In the genomic region with DNA sequence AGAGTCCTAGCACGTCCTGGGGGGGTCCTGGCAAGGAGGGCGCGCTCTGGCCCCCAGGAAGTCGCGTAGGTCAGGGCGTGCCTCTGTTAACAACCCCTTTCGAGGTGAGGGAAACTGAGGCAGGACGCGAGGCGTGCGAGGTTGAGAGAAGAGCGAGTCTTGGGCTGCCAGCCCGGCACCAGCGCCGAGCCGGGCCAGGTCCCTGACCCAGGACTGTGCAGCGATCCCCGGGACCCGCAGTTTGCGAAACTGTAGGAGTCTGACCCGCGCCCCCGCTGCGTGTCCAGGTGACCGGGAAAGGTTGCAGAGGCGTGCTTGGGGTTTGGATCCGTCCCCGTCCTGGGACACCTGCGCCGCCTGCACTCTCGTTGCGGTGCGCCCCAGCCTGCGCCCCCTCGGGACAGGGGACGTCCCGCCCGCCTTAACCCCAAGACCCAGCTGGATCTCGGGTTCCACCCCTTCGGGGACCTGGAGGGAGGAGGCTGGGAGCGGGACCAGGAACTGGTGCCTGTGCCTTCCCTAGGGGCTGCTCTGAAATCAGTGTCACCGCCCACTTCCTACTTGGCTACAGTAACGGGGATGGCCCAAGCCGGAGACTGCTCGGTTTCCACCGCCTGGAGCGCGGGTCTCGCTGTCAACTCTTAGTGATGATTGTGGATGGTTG, we compare ENCODE assay signal across 7 cellular contexts. TPM values are rescaled to one million over a fixed set of nuclear protein-coding genes. Genes with fewer than 3 reads are reported as not detected.
A peak's percentile ranks its signal among the peaks of the same experiment; 100 is the strongest.
DNase-seq lines count a peak whose midpoint lies in the region; ATAC-seq and TF ChIP-seq lines count a peak whose summit lies in the region.

No MANE protein-coding gene starts in this region.

- H4K20me1 ChIP-seq in fibroblast of lung (ENCODE audit: control insufficient read depth, extremely low read depth, insufficient read depth, low read length) = no peaks in the 10 kb centered on the region

- peak; percentile 61 for ATAC-seq in HG02840 (IDR thresholded peaks at IDR 0.05; ENCODE audit: low FRiP score, unreplicated experiment)
- peak; percentile 75 to 87 for ATAC-seq in upper lobe of left lung (ENCODE audit: low FRiP score in 2 of 2)

- no peak for TF ChIP-seq EP300 in upper lobe of left lung (IDR thresholded peaks at IDR 0.05)

- peak overlapping the region; percentile 71 for H2AFZ ChIP-seq in fibroblast of lung (ENCODE audit: low read length)

- no peak for TF ChIP-seq CTCF in GM13976 (IDR thresholded peaks at IDR 0.05; ENCODE audit: borderline replicate concordance, control extremely low read depth, extremely low read depth, insufficient read depth, missing control alignments)
- peak in 1 of 2 donors; percentile 7 for TF ChIP-seq CTCF in fibroblast of lung (conservative IDR thresholded peaks at IDR 0.05 in 1 of 2, IDR thresholded peaks at IDR 0.05 in 1 of 2; ENCODE audit: low read depth in 1 of 2, low read length in 2 of 2)
- peak in 1 of 6 experiments; percentile 4 for TF ChIP-seq CTCF in upper lobe of left lung (IDR thresholded peaks at IDR 0.05)

- no peaks in the 10 kb centered on the region for H3K9me3 ChIP-seq in fibroblast of lung (ENCODE audit: control insufficient read depth, insufficient read depth, low read depth, low read length)
- no peaks in the 10 kb centered on the region for H3K9me3 ChIP-seq in muscle layer of duodenum (ENCODE audit: control insufficient read depth in 1 of 2, low read length in 2 of 2)
- H3K9me3 ChIP-seq in upper lobe of left lung = no peaks in the 10 kb centered on the region

- H3K27ac ChIP-seq in fibroblast of lung (ENCODE audit: insufficient read depth, low read length) (no peak overlapping the region), muscle layer of duodenum (ENCODE audit: low read length) (peak overlapping the region; percentile 63), upper lobe of left lung (peak overlapping the region; percentile 84 to 94 (median 92))

- H3K4me3 ChIP-seq in fibroblast of lung (replicated peaks in 1 of 4; ENCODE audit: control extremely low read depth in 1 of 4, insufficient read depth in 1 of 4, low read depth in 3 of 4, low read length in 4 of 4) (peak overlapping the region; percentile 45 to 84 (median 72)), muscle layer of duodenum (ENCODE audit: low read depth in 1 of 2, low read length in 2 of 2) (peak overlapping the region; percentile 57 to 87), upper lobe of left lung (peak overlapping the region; percentile 79 to 95 (median 86))

- WGBS in upper lobe of left lung, 2 donors = 2 to 3% methylated on average over 18 to 29 of the region's 49 CpGs

- H3K9ac ChIP-seq in fibroblast of lung (ENCODE audit: insufficient read depth, low read length) = peak overlapping the region; percentile 53

- H3K36me3 ChIP-seq in fibroblast of lung (ENCODE audit: control insufficient read depth, insufficient read depth, low read length) = no peaks in the 10 kb centered on the region
- H3K36me3 ChIP-seq in muscle layer of duodenum (ENCODE audit: control insufficient read depth in 1 of 2, insufficient read depth in 2 of 2, low read length in 2 of 2) = no peaks in the 10 kb centered on the region
- no peaks in the 10 kb centered on the region for H3K36me3 ChIP-seq in upper lobe of left lung

- H3K27me3 ChIP-seq in fibroblast of lung (ENCODE audit: control insufficient read depth, insufficient read depth, low read length) (no peaks in the 10 kb centered on the region), muscle layer of duodenum (ENCODE audit: low read depth, low read length) (no peaks in the 10 kb centered on the region), upper lobe of left lung (no peaks in the 10 kb centered on the region)

- H3K4me1 ChIP-seq in fibroblast of lung (ENCODE audit: control insufficient read depth, extremely low read depth, insufficient read depth, low read length) = peaks cover 5% of the 10 kb centered on the region
- H3K4me1 ChIP-seq in muscle layer of duodenum (ENCODE audit: control insufficient read depth in 1 of 2, insufficient read depth in 2 of 2, low read length in 2 of 2) = peaks cover 4 to 21% of the 10 kb centered on the region in 2 donors
- peaks cover 7 to 37% (median 16%) of the 10 kb centered on the region in 4 donors for H3K4me1 ChIP-seq in upper lobe of left lung

- TF ChIP-seq POLR2A in upper lobe of left lung (IDR thresholded peaks at IDR 0.05) = peak in 1 of 4 donors; percentile 26

- peak; percentile 60 for DNase-seq in GM13976 (ENCODE audit: low spot score)
- peak; percentile 32 for DNase-seq in NCI-H748 treated with DMSO at 0.1 percent for 48 hours (lab: John Stamatoyannopoulos, UW)
- DNase-seq in activated T-cell treated with anti-CD3 and anti-CD28 coated beads for 24 hours (ENCODE audit: low read depth) = peak; percentile 24
- DNase-seq in fibroblast of lung (ENCODE audit: low read depth in 2 of 2) = peak; percentile 37 to 45
- DNase-seq in upper lobe of left lung = peak; percentile 69 to 88

- in situ Hi-C loops in GM13976 (cut with MboI; ENCODE audit: low sequenced_read_pairs, unreplicated experiment) = no loop called here

- H3K79me2 ChIP-seq in fibroblast of lung (ENCODE audit: control insufficient read depth, insufficient read depth, low read length) = no peaks in the 10 kb centered on the region

- H3K4me2 ChIP-seq in fibroblast of lung (ENCODE audit: extremely low read depth, insufficient read depth, low read length) = peak overlapping the region; percentile 95

RNA-seq across cellular contexts. Expression of a gene that starts 0.5 kb away (rescaled TPM):
- 3.6 and 4.3 TPM in 2 replicates for total RNA-seq in fibroblast of lung
- 1.3 and 2.0 TPM in 2 replicates for polyA plus RNA-seq in fibroblast of lung
- 0.62 and 1.2 TPM in 2 replicates for polyA plus RNA-seq in fibroblast of lung (2012)
- 0.67 and 1.3 TPM in 2 replicates for polyA minus RNA-seq in fibroblast of lung (ENCODE audit: low replicate concordance)
- 10 to 100 TPM in 5 of 6 donors, 1 to 10 TPM in 1; 6.1 to 16.8 (median 10.5) TPM for total RNA-seq in upper lobe of left lung

Comparison
In these comparisons a context has a peak if more than half of its experiments do, and no peak if none do; other contexts are left out.
1. DNase-seq: peak in every context shown above with its lines; median percentile 78 in upper lobe of left lung; 60 in GM13976; 41 in fibroblast of lung; 32 in NCI-H748 treated with DMSO at 0.1 percent for 48 hours; 24 in activated T-cell treated with anti-CD3 and anti-CD28 coated beads for 24 hours.